ENCODE assay signal across 1 cellular context in genomic region chr3:41101231-41101630, GRCh38.
TF ChIP-seq lines count a peak whose summit lies in the region.

No MANE protein-coding gene starts in this region.

TF ChIP-seq in GM23338, 12 proteins besides CTCF, POLR2A, EP300 and RAD21 (continued from another document):
- TF ChIP-seq, protein P1, sequence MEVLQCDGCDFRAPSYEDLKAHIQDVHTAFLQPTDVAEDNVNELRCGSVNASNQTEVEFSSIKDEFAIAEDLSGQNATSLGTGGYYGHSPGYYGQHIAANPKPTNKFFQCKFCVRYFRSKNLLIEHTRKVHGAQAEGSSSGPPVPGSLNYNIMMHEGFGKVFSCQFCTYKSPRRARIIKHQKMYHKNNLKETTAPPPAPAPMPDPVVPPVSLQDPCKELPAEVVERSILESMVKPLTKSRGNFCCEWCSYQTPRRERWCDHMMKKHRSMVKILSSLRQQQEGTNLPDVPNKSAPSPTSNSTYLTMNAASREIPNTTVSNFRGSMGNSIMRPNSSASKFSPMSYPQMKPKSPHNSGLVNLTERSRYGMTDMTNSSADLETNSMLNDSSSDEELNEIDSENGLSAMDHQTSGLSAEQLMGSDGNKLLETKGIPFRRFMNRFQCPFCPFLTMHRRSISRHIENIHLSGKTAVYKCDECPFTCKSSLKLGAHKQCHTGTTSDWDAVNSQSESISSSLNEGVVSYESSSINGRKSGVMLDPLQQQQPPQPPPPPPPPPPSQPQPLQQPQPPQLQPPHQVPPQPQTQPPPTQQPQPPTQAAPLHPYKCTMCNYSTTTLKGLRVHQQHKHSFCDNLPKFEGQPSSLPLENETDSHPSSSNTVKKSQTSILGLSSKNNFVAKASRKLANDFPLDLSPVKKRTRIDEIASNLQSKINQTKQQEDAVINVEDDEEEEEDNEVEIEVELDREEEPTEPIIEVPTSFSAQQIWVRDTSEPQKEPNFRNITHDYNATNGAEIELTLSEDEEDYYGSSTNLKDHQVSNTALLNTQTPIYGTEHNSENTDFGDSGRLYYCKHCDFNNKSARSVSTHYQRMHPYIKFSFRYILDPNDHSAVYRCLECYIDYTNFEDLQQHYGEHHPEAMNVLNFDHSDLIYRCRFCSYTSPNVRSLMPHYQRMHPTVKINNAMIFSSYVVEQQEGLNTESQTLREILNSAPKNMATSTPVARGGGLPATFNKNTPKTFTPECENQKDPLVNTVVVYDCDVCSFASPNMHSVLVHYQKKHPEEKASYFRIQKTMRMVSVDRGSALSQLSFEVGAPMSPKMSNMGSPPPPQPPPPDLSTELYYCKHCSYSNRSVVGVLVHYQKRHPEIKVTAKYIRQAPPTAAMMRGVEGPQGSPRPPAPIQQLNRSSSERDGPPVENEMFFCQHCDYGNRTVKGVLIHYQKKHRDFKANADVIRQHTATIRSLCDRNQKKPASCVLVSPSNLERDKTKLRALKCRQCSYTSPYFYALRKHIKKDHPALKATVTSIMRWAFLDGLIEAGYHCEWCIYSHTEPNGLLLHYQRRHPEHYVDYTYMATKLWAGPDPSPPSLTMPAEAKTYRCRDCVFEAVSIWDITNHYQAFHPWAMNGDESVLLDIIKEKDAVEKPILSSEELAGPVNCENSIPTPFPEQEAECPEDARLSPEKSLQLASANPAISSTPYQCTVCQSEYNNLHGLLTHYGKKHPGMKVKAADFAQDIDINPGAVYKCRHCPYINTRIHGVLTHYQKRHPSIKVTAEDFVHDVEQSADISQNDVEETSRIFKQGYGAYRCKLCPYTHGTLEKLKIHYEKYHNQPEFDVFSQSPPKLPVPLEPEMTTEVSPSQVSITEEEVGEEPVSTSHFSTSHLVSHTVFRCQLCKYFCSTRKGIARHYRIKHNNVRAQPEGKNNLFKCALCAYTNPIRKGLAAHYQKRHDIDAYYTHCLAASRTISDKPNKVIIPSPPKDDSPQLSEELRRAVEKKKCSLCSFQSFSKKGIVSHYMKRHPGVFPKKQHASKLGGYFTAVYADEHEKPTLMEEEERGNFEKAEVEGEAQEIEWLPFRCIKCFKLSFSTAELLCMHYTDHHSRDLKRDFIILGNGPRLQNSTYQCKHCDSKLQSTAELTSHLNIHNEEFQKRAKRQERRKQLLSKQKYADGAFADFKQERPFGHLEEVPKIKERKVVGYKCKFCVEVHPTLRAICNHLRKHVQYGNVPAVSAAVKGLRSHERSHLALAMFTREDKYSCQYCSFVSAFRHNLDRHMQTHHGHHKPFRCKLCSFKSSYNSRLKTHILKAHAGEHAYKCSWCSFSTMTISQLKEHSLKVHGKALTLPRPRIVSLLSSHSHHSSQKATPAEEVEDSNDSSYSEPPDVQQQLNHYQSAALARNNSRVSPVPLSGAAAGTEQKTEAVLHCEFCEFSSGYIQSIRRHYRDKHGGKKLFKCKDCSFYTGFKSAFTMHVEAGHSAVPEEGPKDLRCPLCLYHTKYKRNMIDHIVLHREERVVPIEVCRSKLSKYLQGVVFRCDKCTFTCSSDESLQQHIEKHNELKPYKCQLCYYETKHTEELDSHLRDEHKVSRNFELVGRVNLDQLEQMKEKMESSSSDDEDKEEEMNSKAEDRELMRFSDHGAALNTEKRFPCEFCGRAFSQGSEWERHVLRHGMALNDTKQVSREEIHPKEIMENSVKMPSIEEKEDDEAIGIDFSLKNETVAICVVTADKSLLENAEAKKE (CRISPR knock-in tag; IDR thresholded peaks at IDR 0.05): no peak
- TF ChIP-seq CREB1 (CRISPR knock-in tag; IDR thresholded peaks at IDR 0.05; ENCODE audit: low read depth): no peak
TF ChIP-seq in GM23338: peak in this region for 0.
